Comparison of ENCODE assay signal across 17 cellular contexts in the genomic region with DNA sequence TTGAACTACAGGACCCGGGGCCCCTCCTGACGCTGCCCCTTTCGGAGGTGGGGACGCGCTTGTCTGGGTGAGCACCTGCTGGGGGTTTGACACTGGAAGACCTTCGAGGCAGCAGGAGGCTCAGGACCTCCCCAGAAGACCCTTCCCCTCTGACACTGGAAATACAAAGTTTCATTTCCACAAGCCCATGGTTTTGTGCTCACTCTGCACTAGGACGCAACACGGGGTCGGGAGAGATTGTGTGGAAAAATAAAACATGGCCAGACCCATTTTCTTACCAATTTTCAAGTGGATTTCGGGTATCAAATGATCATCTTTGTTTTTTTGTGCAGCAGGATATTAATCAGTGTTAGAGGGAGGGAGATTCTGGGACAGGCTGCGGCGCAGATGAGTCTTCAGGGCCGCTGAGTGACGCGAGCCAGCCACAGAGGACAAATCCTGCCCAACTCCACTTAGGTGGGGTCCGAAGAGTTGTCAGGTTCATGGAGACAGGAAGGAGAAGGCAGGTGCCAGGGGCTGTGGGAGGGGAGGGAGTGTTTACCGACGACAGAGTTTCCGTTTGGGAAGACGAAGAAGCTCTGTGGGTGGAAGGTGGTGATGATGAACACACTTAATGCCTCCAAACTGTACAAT.
"Had no signal": no experiment of that assay in that cellular context is flagged by ENCODE, and none has a peak within 500 bp of the region (broad histone marks: within the 10 kb centered on the region; RNA-seq: fewer than 3 reads in every experiment).

No MANE protein-coding gene starts in this region.

- H3K27me3 ChIP-seq: ascending aorta, heart right ventricle had no signal

- H3K4me3 ChIP-seq: ascending aorta, coronary artery, heart right ventricle had no signal

- H3K9me3 ChIP-seq: ascending aorta, heart right ventricle had no signal

- H3K36me3 ChIP-seq: ascending aorta, heart right ventricle had no signal

- H3K36me3 Mint-ChIP-seq: naive thymus-derived CD8-positive, alpha-beta T cell; T-cell had no signal

- H3K4me1 Mint-ChIP-seq: activated CD4-positive, alpha-beta T cell treated with anti-CD3 and anti-CD28 coated beads, Interleukin-2, amount 10 ng/mL, durations not matched to agents 7 days and 5 days; activated T-helper 17 cell treated with anti-CD3 and anti-CD28 coated beads, Interleukin-2, amount 50 U/mL, for 72 hours; T-cell had no signal

- H3K4me3 Mint-ChIP-seq: activated CD4-positive, alpha-beta T cell treated with anti-CD3 and anti-CD28 coated beads, Interleukin-2, amount 10 ng/mL, durations not matched to agents 7 days and 5 days; activated CD8-positive, alpha-beta T cell treated with anti-CD3 and anti-CD28 coated beads, Interleukin-2, amount 10 ng/mL, durations not matched to agents 7 days and 5 days; activated T-helper 17 cell treated with anti-CD3 and anti-CD28 coated beads, Interleukin-2, amount 50 U/mL, for 72 hours; endodermal cell; naive thymus-derived CD8-positive, alpha-beta T cell; T-cell; T-helper 2 cell treated with Interferon-gamma antibody and Interleukin-4, amounts not matched to agents 5 μg/mL and 100 μg/mL, for 36 hours had no signal

- H3K27me3 Mint-ChIP-seq: activated CD4-positive, alpha-beta T cell treated with anti-CD3 and anti-CD28 coated beads, Interleukin-2, amount 10 ng/mL, durations not matched to agents 7 days and 5 days had no signal

- DNase-seq: activated CD4-positive, alpha-beta T cell treated with anti-CD3 and anti-CD28 coated beads, Interleukin-2, amount 10 ng/mL, durations not matched to agents 7 days and 5 days; activated CD4-positive, CD25-positive, alpha-beta regulatory T cell treated with anti-CD3 and anti-CD28 coated beads, Interleukin-2, amount 50 U/mL, for 72 hours; activated CD8-positive, alpha-beta T cell treated with anti-CD3 and anti-CD28 coated beads, Interleukin-2, amount 10 ng/mL, durations not matched to agents 7 days and 5 days; endodermal cell; heart right ventricle; naive thymus-derived CD8-positive, alpha-beta T cell; retina; stimulated activated CD4-positive, alpha-beta T cell treated with anti-CD3 and anti-CD28 coated beads, Interleukin-4, amount 100 ng/mL, for 24 hours; stimulated activated naive CD4-positive, alpha-beta T cell treated with Interleukin-2 at 50 U/mL for 16 hours; T-cell had no signal

- H3K27ac ChIP-seq: ascending aorta, coronary artery, epithelial cell of prostate, VCaP had no signal

- ATAC-seq: activated CD8-positive, alpha-beta T cell treated with anti-CD3 and anti-CD28 coated beads, Interleukin-2, amount 10 ng/mL, durations not matched to agents 7 days and 5 days; activated naive CD4-positive, alpha-beta T cell treated with anti-CD3 and anti-CD28 coated beads, Interleukin-2, amount 50 U/mL, for 72 hours; activated T-helper 17 cell treated with anti-CD3 and anti-CD28 coated beads, Interleukin-2, amount 50 U/mL, for 72 hours; heart right ventricle; naive thymus-derived CD8-positive, alpha-beta T cell; T-cell had no signal

- H3K27ac Mint-ChIP-seq: activated CD4-positive, alpha-beta T cell treated with anti-CD3 and anti-CD28 coated beads, Interleukin-2, amount 10 ng/mL, durations not matched to agents 7 days and 5 days; activated CD8-positive, alpha-beta T cell treated with anti-CD3 and anti-CD28 coated beads, Interleukin-2, amount 10 ng/mL, durations not matched to agents 7 days and 5 days; activated naive CD4-positive, alpha-beta T cell treated with anti-CD3 and anti-CD28 coated beads, Interleukin-2, amount 50 U/mL, for 72 hours; activated T-helper 17 cell treated with anti-CD3 and anti-CD28 coated beads, Interleukin-2, amount 50 U/mL, for 72 hours; endodermal cell; naive thymus-derived CD8-positive, alpha-beta T cell; T-cell; T-helper 2 cell treated with Interferon-gamma antibody and Interleukin-4, amounts not matched to agents 5 μg/mL and 100 μg/mL, for 36 hours had no signal

- H3K4me1 ChIP-seq: ascending aorta had no signal
